In genomic region chr1:172917972-172918371, GRCh38 we compare ENCODE assay signal across 14 cellular contexts.
DNase-seq lines count a peak whose midpoint lies in the region; ATAC-seq and TF ChIP-seq lines count a peak whose summit lies in the region.
"Had no signal": no experiment of that assay in that cellular context is flagged by ENCODE, and none has a peak within 500 bp of the region (broad histone marks: within the 10 kb centered on the region; RNA-seq: fewer than 3 reads in every experiment).

No MANE protein-coding gene starts in this region.

- no peaks in the 10 kb centered on the region for H4K20me1 ChIP-seq in PC-3 (ENCODE audit: low read length)

- peaks cover 4% of the 10 kb centered on the region for H3K9me3 Mint-ChIP-seq in glutamatergic neuron (ENCODE audit: unreplicated experiment)

- intact Hi-C loops in PC-3 (cut with micrococcal nuclease), result loop anchor here (1.0 to 5.0 kb wide), 11 partner anchors 15 to 284 kb away; no protein-coding TSS in a partner anchor

- DNase-seq in BJ (ENCODE audit: low read depth) (peak; percentile 93), PC-3 (peak; percentile 100), epidermal melanocyte (ENCODE audit: insufficient read length, low spot score) (peak; percentile 75), myocyte (ENCODE audit: low read depth) (peak; percentile 69), GM13976 (ENCODE audit: low spot score) (no peak), glutamatergic neuron (no peak)
- DNase-seq: activated CD4-positive, alpha-beta T cell treated with anti-CD3 and anti-CD28 coated beads, Interleukin-2, amount 50 U/mL, for 4 hours; adrenal gland; CD4-positive, CD25-positive, alpha-beta regulatory T cell; mucosa of descending colon; NCI-H187 treated with DMSO at 0.1 percent for 48 hours; stimulated activated CD4-positive, alpha-beta T cell treated with anti-CD3 and anti-CD28 coated beads, Interleukin-15, amount 100 ng/mL, for 24 hours had no signal

- ATAC-seq in PC-3 (peak; percentile 89), HG03460 (IDR thresholded peaks at IDR 0.05; ENCODE audit: unreplicated experiment) (no peak), GM21381 (IDR thresholded peaks at IDR 0.05; ENCODE audit: unreplicated experiment) (no peak)
- ATAC-seq: mucosa of descending colon had no signal

- no peaks in the 10 kb centered on the region for H3K79me2 ChIP-seq in PC-3 (ENCODE audit: low read length)

- H3K4me2 ChIP-seq in PC-3 (ENCODE audit: low read length), result peak overlapping the region; percentile 61

- BruUV-seq in PC-3 (replicated peaks; lab: Mats Ljungman, UMichigan), result no TSS peak

- no peaks in the 10 kb centered on the region for H3K4me1 Mint-ChIP-seq in glutamatergic neuron (ENCODE audit: low read depth, unreplicated experiment)
- H3K4me1 Mint-ChIP-seq: CD4-positive, CD25-positive, alpha-beta regulatory T cell had no signal

- H3K9me3 ChIP-seq in PC-3 (ENCODE audit: low read length), result peaks cover 10% of the 10 kb centered on the region
- H3K9me3 ChIP-seq: adrenal gland had no signal

- CTCF ChIA-PET in BJ (lab: Yijun Ruan, JAX), result interaction anchor here (0.6 to 2.0 kb wide), 5 partner anchors 46 to 285 kb away, joined by 3 to 4 read pairs (median 4); no protein-coding TSS in a partner anchor
- CTCF ChIA-PET in PC-3 (lab: Charles Lee), result interaction anchor here (0.5 to 1.5 kb wide), 4 partner anchors 59 to 171 kb away, joined by 3 to 8 read pairs (median 4); no protein-coding TSS in a partner anchor

- no peaks in the 10 kb centered on the region for H3K27me3 ChIP-seq in BJ (ENCODE audit: control insufficient read depth, insufficient read depth, low read length)
- no peaks in the 10 kb centered on the region for H3K27me3 ChIP-seq in PC-3 (ENCODE audit: low read length)
- H3K27me3 ChIP-seq: adrenal gland had no signal

- 0 out of 2 replicates have a peak, but pooled peaks cover 3% of the 10 kb centered on the region for H3K9me2 ChIP-seq in PC-3 (replicated peaks; ENCODE audit: low read length)

- H3K9ac ChIP-seq in PC-3 (ENCODE audit: low read length), result peak overlapping the region; percentile 5; the same call in 1 of the 2 replicates

- no peak overlapping the region for H3K4me3 Mint-ChIP-seq in glutamatergic neuron (ENCODE audit: unreplicated experiment)
- H3K4me3 Mint-ChIP-seq: CD4-positive, CD25-positive, alpha-beta regulatory T cell had no signal

- H3K36me3 Mint-ChIP-seq in glutamatergic neuron (ENCODE audit: unreplicated experiment), result peaks cover 7% of the 10 kb centered on the region

- no peaks in the 10 kb centered on the region for H3K27me3 Mint-ChIP-seq in glutamatergic neuron (ENCODE audit: unreplicated experiment)

- TF ChIP-seq CTCF in BJ (IDR thresholded peaks at IDR 0.05; ENCODE audit: insufficient read depth, low read depth, low read length), result no peak
- TF ChIP-seq CTCF in PC-3 (conservative IDR thresholded peaks at IDR 0.05; ENCODE audit: low read depth, low read length), result no peak
- no peak for TF ChIP-seq CTCF in GM13976 (IDR thresholded peaks at IDR 0.05; ENCODE audit: borderline replicate concordance, control extremely low read depth, extremely low read depth, insufficient read depth, missing control alignments)
- TF ChIP-seq CTCF in glutamatergic neuron (IDR thresholded peaks at IDR 0.05; ENCODE audit: partially characterized antibody, unreplicated experiment), result no peak

- in situ Hi-C loops in GM13976 (cut with MboI; ENCODE audit: low sequenced_read_pairs, unreplicated experiment), result no loop called here

- no peak overlapping the region for H2AFZ ChIP-seq in PC-3 (ENCODE audit: low read length)

- H3K27ac ChIP-seq in PC-3 (ENCODE audit: low read length), result peak overlapping the region; percentile 72
- H3K27ac ChIP-seq: adrenal gland had no signal

- H3K36me3 ChIP-seq in BJ (ENCODE audit: control insufficient read depth, insufficient read depth, low read length) (no peaks in the 10 kb centered on the region), PC-3 (ENCODE audit: low read depth, low read length) (peaks cover 10% of the 10 kb centered on the region)
- H3K36me3 ChIP-seq: adrenal gland had no signal

- POLR2A ChIA-PET in BJ (lab: Charles Lee), result interaction anchor here (0.5 to 1.0 kb wide), 6 partner anchors 8 to 349 kb away, joined by 3 to 5 read pairs (median 4); no protein-coding TSS in a partner anchor
- POLR2A ChIA-PET in PC-3 (lab: Charles Lee; ENCODE audit: unreplicated experiment), result interaction anchor here (0.5 to 0.7 kb wide), 5 partner anchors 8 to 507 kb away, joined by 3 to 17 read pairs (median 3); no protein-coding TSS in a partner anchor

- peaks cover 63% of the 10 kb centered on the region for H3K4me1 ChIP-seq in PC-3 (ENCODE audit: insufficient read depth, low read length)
- H3K4me1 ChIP-seq: adrenal gland had no signal

- no peak overlapping the region for H3K27ac Mint-ChIP-seq in glutamatergic neuron (ENCODE audit: unreplicated experiment)
- H3K27ac Mint-ChIP-seq: CD4-positive, CD25-positive, alpha-beta regulatory T cell had no signal

- H3F3A ChIP-seq in PC-3 (ENCODE audit: low read length, unreplicated experiment), result peaks cover 32% of the 10 kb centered on the region

- H3K4me3 ChIP-seq in BJ (ENCODE audit: low read depth, low read length), result no peak overlapping the region
- H3K4me3 ChIP-seq in PC-3 (ENCODE audit: low read length), result peak overlapping the region; percentile 4; the same call in 1 of the 2 replicates
- H3K4me3 ChIP-seq: adrenal gland, mucosa of descending colon had no signal

Comparison
In these comparisons a context has a peak if more than half of its experiments do, and no peak if none do; other contexts are left out.
1. DNase-seq: peak in BJ (single experiment), PC-3 (single experiment), epidermal melanocyte (single experiment) and myocyte (single experiment); none in GM13976 (single experiment) and glutamatergic neuron (single experiment).